Comparison of ENCODE assay signal across 20 cellular contexts in genomic region chr1:165680303-165680702, GRCh38.
"Had no signal": no experiment of that assay in that cellular context is flagged by ENCODE, and none has a peak within 500 bp of the region (broad histone marks: within the 10 kb centered on the region; RNA-seq: fewer than 3 reads in every experiment).

No MANE protein-coding gene starts in this region.

- H3K9me3 Mint-ChIP-seq: activated CD4-positive, alpha-beta memory T cell treated with anti-CD3 and anti-CD28 coated beads, Interleukin-2, amount 10 ng/mL, durations not matched to agents 7 days and 5 days; activated naive CD4-positive, alpha-beta T cell treated with anti-CD3 and anti-CD28 coated beads, Interleukin-2, amount 10 ng/mL, durations not matched to agents 7 days and 5 days; naive B cell; T-helper 2 cell treated with Interferon-gamma antibody and Interleukin-4, amounts not matched to agents 5 μg/mL and 100 μg/mL, for 36 hours had no signal

- H3K27ac ChIP-seq: brain microvascular endothelial cell, gastrocnemius medialis, left ventricle myocardium inferior, neutrophil, pancreas, sigmoid colon, tibial nerve had no signal

- H3K9me3 ChIP-seq: gastrocnemius medialis, left ventricle myocardium inferior, mucosa of descending colon, neutrophil, pancreas, sigmoid colon, tibial nerve had no signal

- H3K4me3 ChIP-seq: gastrocnemius medialis, left ventricle myocardium inferior, mucosa of descending colon, pancreas, sigmoid colon, tibial nerve had no signal

- H3K27ac Mint-ChIP-seq: activated CD4-positive, alpha-beta memory T cell treated with anti-CD3 and anti-CD28 coated beads, Interleukin-2, amount 10 ng/mL, durations not matched to agents 7 days and 5 days; activated CD8-positive, alpha-beta memory T cell treated with anti-CD3 and anti-CD28 coated beads, Interleukin-2, amount 10 ng/mL, durations not matched to agents 7 days and 5 days; activated naive CD4-positive, alpha-beta T cell treated with anti-CD3 and anti-CD28 coated beads, Interleukin-2, amount 10 ng/mL, durations not matched to agents 7 days and 5 days; T-helper 2 cell treated with Interferon-gamma antibody and Interleukin-4, amounts not matched to agents 5 μg/mL and 100 μg/mL, for 36 hours had no signal

- H3K27me3 Mint-ChIP-seq: activated CD4-positive, alpha-beta memory T cell treated with anti-CD3 and anti-CD28 coated beads, Interleukin-2, amount 10 ng/mL, durations not matched to agents 7 days and 5 days; activated CD8-positive, alpha-beta memory T cell treated with anti-CD3 and anti-CD28 coated beads, Interleukin-2, amount 10 ng/mL, durations not matched to agents 7 days and 5 days; activated naive CD4-positive, alpha-beta T cell treated with anti-CD3 and anti-CD28 coated beads, Interleukin-2, amount 10 ng/mL, durations not matched to agents 7 days and 5 days; naive B cell had no signal

- ATAC-seq: activated CD8-positive, alpha-beta memory T cell treated with anti-CD3 and anti-CD28 coated beads, Interleukin-2, amount 10 ng/mL, durations not matched to agents 7 days and 5 days; mucosa of descending colon; pancreas had no signal

- DNase-seq: activated CD4-positive, alpha-beta memory T cell treated with anti-CD3 and anti-CD28 coated beads, Interleukin-2, amount 10 ng/mL, durations not matched to agents 7 days and 5 days; activated CD8-positive, alpha-beta memory T cell treated with anti-CD3 and anti-CD28 coated beads, Interleukin-2, amount 10 ng/mL, durations not matched to agents 7 days and 5 days; activated naive CD4-positive, alpha-beta T cell treated with anti-CD3 and anti-CD28 coated beads, Interleukin-2, amount 10 ng/mL, durations not matched to agents 7 days and 5 days; aorta; brain microvascular endothelial cell; central memory CD4-positive, alpha-beta T cell; head of caudate nucleus; left ventricle myocardium inferior; mesenchymal stem cell; mucosa of descending colon; naive B cell; pancreas; sigmoid colon; stimulated activated CD4-positive, alpha-beta T cell treated with anti-CD3 and anti-CD28 coated beads, Interleukin-4, amount 100 ng/mL, for 24 hours; stimulated activated naive CD4-positive, alpha-beta T cell; substantia nigra had no signal

- H3K4me3 Mint-ChIP-seq: activated CD4-positive, alpha-beta memory T cell treated with anti-CD3 and anti-CD28 coated beads, Interleukin-2, amount 10 ng/mL, durations not matched to agents 7 days and 5 days; activated CD8-positive, alpha-beta memory T cell treated with anti-CD3 and anti-CD28 coated beads, Interleukin-2, amount 10 ng/mL, durations not matched to agents 7 days and 5 days; activated naive CD4-positive, alpha-beta T cell treated with anti-CD3 and anti-CD28 coated beads, Interleukin-2, amount 10 ng/mL, durations not matched to agents 7 days and 5 days; naive B cell; T-helper 2 cell treated with Interferon-gamma antibody and Interleukin-4, amounts not matched to agents 5 μg/mL and 100 μg/mL, for 36 hours had no signal

- H3K27me3 ChIP-seq: brain microvascular endothelial cell, gastrocnemius medialis, neutrophil, pancreas, sigmoid colon, tibial nerve had no signal

- H3K4me1 ChIP-seq: tibial nerve had no signal
